Comparison of ENCODE assay signal across 24 cellular contexts in genomic region chr2:213545964-213546363, GRCh38.
DNase-seq lines count a peak whose midpoint lies in the region; ATAC-seq lines count a peak whose summit lies in the region.
"Had no signal": no experiment of that assay in that cellular context is flagged by ENCODE, and none has a peak within 500 bp of the region (broad histone marks: within the 10 kb centered on the region; RNA-seq: fewer than 3 reads in every experiment).

No MANE protein-coding gene starts in this region.

- peaks cover 3% of the 10 kb centered on the region for H3K9me3 Mint-ChIP-seq in activated T-helper 17 cell treated with anti-CD3 and anti-CD28 coated beads, Interleukin-2, amount 50 U/mL, for 72 hours
- H3K9me3 Mint-ChIP-seq in activated CD8-positive, alpha-beta memory T cell treated with anti-CD3 and anti-CD28 coated beads, Interleukin-2, amount 10 ng/mL, durations not matched to agents 7 days and 5 days (ENCODE audit: low read depth): no peaks in the 10 kb centered on the region
- H3K9me3 Mint-ChIP-seq: activated T-cell treated with anti-CD3 and anti-CD28 coated beads, Interleukin-2, amount 50 U/mL, for 24 hours; stimulated activated naive CD8-positive, alpha-beta T cell treated with anti-CD3 and anti-CD28 coated beads, Interleukin-15, amount 100 ng/mL, for 72 hours had no signal

- no peaks in the 10 kb centered on the region for H3K27me3 Mint-ChIP-seq in activated T-helper 17 cell treated with anti-CD3 and anti-CD28 coated beads, Interleukin-2, amount 50 U/mL, for 72 hours
- no peaks in the 10 kb centered on the region for H3K27me3 Mint-ChIP-seq in activated CD8-positive, alpha-beta memory T cell treated with anti-CD3 and anti-CD28 coated beads, Interleukin-2, amount 10 ng/mL, durations not matched to agents 7 days and 5 days
- H3K27me3 Mint-ChIP-seq: activated T-cell treated with anti-CD3 and anti-CD28 coated beads, Interleukin-2, amount 50 U/mL, for 24 hours; B cell; stimulated activated naive CD8-positive, alpha-beta T cell treated with anti-CD3 and anti-CD28 coated beads, Interleukin-15, amount 100 ng/mL, for 72 hours had no signal

- DNase-seq in DMS153 (lab: John Stamatoyannopoulos, UW): peak; percentile 83
- DNase-seq in NCI-H2029 (lab: John Stamatoyannopoulos, UW): peak; percentile 42
- DNase-seq in NCI-H748 treated with DMSO at 0.1 percent for 48 hours (lab: John Stamatoyannopoulos, UW): peak; percentile 94
- DNase-seq in cortex of kidney (lab: John Stamatoyannopoulos, UW): no peak
- no peak for DNase-seq in SHP77 (lab: John Stamatoyannopoulos, UW)
- DNase-seq in activated CD8-positive, alpha-beta memory T cell treated with anti-CD3 and anti-CD28 coated beads, Interleukin-2, amount 10 ng/mL, durations not matched to agents 7 days and 5 days: no peak
- DNase-seq: activated naive CD4-positive, alpha-beta T cell treated with anti-CD3 and anti-CD28 coated beads for 36 hours; activated T-cell treated with anti-CD3 and anti-CD28 coated beads, Interleukin-2, amount 50 U/mL, for 24 hours; brain microvascular endothelial cell; effector CD8-positive, alpha-beta T cell; EL; foreskin fibroblast; GOT3; heart right ventricle; KG1; mammary epithelial cell; NK-92 treated with Interleukin-12 subunit alpha and Interleukin-12 subunit beta, amount 100 ng/mL, for 24 hours; SJCRH30; stimulated activated CD4-positive, alpha-beta T cell treated with anti-CD3 and anti-CD28 coated beads, Interleukin-15, amount 100 ng/mL, for 24 hours; stimulated activated naive CD8-positive, alpha-beta T cell treated with anti-CD3 and anti-CD28 coated beads, Interleukin-15, amount 100 ng/mL, for 72 hours; thyroid gland had no signal

- peak; percentile 11 for ATAC-seq in GM21360 (IDR thresholded peaks at IDR 0.05; ENCODE audit: unreplicated experiment)
- ATAC-seq in activated T-helper 17 cell treated with anti-CD3 and anti-CD28 coated beads, Interleukin-2, amount 50 U/mL, for 72 hours (replicated peaks): no peak
- no peak for ATAC-seq in activated CD8-positive, alpha-beta memory T cell treated with anti-CD3 and anti-CD28 coated beads, Interleukin-2, amount 10 ng/mL, durations not matched to agents 7 days and 5 days
- ATAC-seq: heart right ventricle; stimulated activated naive CD8-positive, alpha-beta T cell treated with anti-CD3 and anti-CD28 coated beads, Interleukin-15, amount 100 ng/mL, for 72 hours had no signal

- H3K36me3 Mint-ChIP-seq in activated T-helper 17 cell treated with anti-CD3 and anti-CD28 coated beads, Interleukin-2, amount 50 U/mL, for 72 hours (ENCODE audit: low read depth): no peaks in the 10 kb centered on the region
- no peaks in the 10 kb centered on the region for H3K36me3 Mint-ChIP-seq in activated CD8-positive, alpha-beta memory T cell treated with anti-CD3 and anti-CD28 coated beads, Interleukin-2, amount 10 ng/mL, durations not matched to agents 7 days and 5 days

- CTCF ChIA-PET in activated CD8-positive, alpha-beta memory T cell treated with anti-CD3 and anti-CD28 coated beads, Interleukin-2, amount 10 ng/mL, durations not matched to agents 7 days and 5 days (lab: Charles Lee): no interaction called here

- no peak overlapping the region for H3K4me3 Mint-ChIP-seq in activated T-helper 17 cell treated with anti-CD3 and anti-CD28 coated beads, Interleukin-2, amount 50 U/mL, for 72 hours
- no peak overlapping the region for H3K4me3 Mint-ChIP-seq in activated CD8-positive, alpha-beta memory T cell treated with anti-CD3 and anti-CD28 coated beads, Interleukin-2, amount 10 ng/mL, durations not matched to agents 7 days and 5 days
- H3K4me3 Mint-ChIP-seq: activated naive CD4-positive, alpha-beta T cell treated with anti-CD3 and anti-CD28 coated beads for 36 hours; activated T-cell treated with anti-CD3 and anti-CD28 coated beads, Interleukin-2, amount 50 U/mL, for 24 hours; B cell; stimulated activated naive CD8-positive, alpha-beta T cell treated with anti-CD3 and anti-CD28 coated beads, Interleukin-15, amount 100 ng/mL, for 72 hours had no signal

- no peaks in the 10 kb centered on the region for H3K4me1 Mint-ChIP-seq in activated T-helper 17 cell treated with anti-CD3 and anti-CD28 coated beads, Interleukin-2, amount 50 U/mL, for 72 hours
- H3K4me1 Mint-ChIP-seq in activated CD8-positive, alpha-beta memory T cell treated with anti-CD3 and anti-CD28 coated beads, Interleukin-2, amount 10 ng/mL, durations not matched to agents 7 days and 5 days: no peaks in the 10 kb centered on the region
- H3K4me1 Mint-ChIP-seq: stimulated activated naive CD8-positive, alpha-beta T cell treated with anti-CD3 and anti-CD28 coated beads, Interleukin-15, amount 100 ng/mL, for 72 hours had no signal

- H3K27ac Mint-ChIP-seq in activated T-helper 17 cell treated with anti-CD3 and anti-CD28 coated beads, Interleukin-2, amount 50 U/mL, for 72 hours: no peak overlapping the region
- no peak overlapping the region for H3K27ac Mint-ChIP-seq in activated CD8-positive, alpha-beta memory T cell treated with anti-CD3 and anti-CD28 coated beads, Interleukin-2, amount 10 ng/mL, durations not matched to agents 7 days and 5 days
- H3K27ac Mint-ChIP-seq: activated naive CD4-positive, alpha-beta T cell treated with anti-CD3 and anti-CD28 coated beads for 36 hours; activated T-cell treated with anti-CD3 and anti-CD28 coated beads, Interleukin-2, amount 50 U/mL, for 24 hours; B cell; stimulated activated naive CD8-positive, alpha-beta T cell treated with anti-CD3 and anti-CD28 coated beads, Interleukin-15, amount 100 ng/mL, for 72 hours had no signal

Comparison
In these comparisons a context has a peak if more than half of its experiments do, and no peak if none do; other contexts are left out.
1. DNase-seq: peak in DMS153 (single experiment), NCI-H2029 (single experiment) and NCI-H748 treated with DMSO at 0.1 percent for 48 hours (single experiment); none in cortex of kidney (single experiment), SHP77 (0 of 2) and activated CD8-positive, alpha-beta memory T cell treated with anti-CD3 and anti-CD28 coated beads, Interleukin-2, amount 10 ng/mL, durations not matched to agents 7 days and 5 days (single experiment).